30 cellular contexts compared by ENCODE assay signal in genomic region chr4:10781805-10782204, GRCh38.
DNase-seq lines count a peak whose midpoint lies in the region; ATAC-seq and TF ChIP-seq lines count a peak whose summit lies in the region.
"Had no signal": no experiment of that assay in that cellular context is flagged by ENCODE, and none has a peak within 500 bp of the region (broad histone marks: within the 10 kb centered on the region; RNA-seq: fewer than 3 reads in every experiment).

No MANE protein-coding gene starts in this region.

- no peak overlapping the region for H3K4me3 ChIP-seq in epithelial cell of esophagus (ENCODE audit: low read length)
- H3K4me3 ChIP-seq: esophagus muscularis mucosa, heart right ventricle, stomach, tibial artery had no signal

- no peaks in the 10 kb centered on the region for H3K4me1 Mint-ChIP-seq in effector memory CD8-positive, alpha-beta T cell (ENCODE audit: low read depth in 2 of 2)
- H3K4me1 Mint-ChIP-seq: activated CD8-positive, alpha-beta memory T cell treated with anti-CD3 and anti-CD28 coated beads, Interleukin-2, amount 10 ng/mL, durations not matched to agents 7 days and 5 days; B cell; CD8-positive, alpha-beta memory T cell; natural killer cell had no signal

- TF ChIP-seq CTCF in GM10266 (IDR thresholded peaks at IDR 0.05; ENCODE audit: control insufficient read depth, insufficient read depth, low read depth, missing control alignments) = no peak
- TF ChIP-seq CTCF in epithelial cell of esophagus (IDR thresholded peaks at IDR 0.05; ENCODE audit: insufficient read depth, low read depth, low read length, missing control alignments) = no peak

- no peak overlapping the region for H3K27ac Mint-ChIP-seq in effector memory CD8-positive, alpha-beta T cell
- H3K27ac Mint-ChIP-seq: activated CD8-positive, alpha-beta memory T cell treated with anti-CD3 and anti-CD28 coated beads, Interleukin-2, amount 10 ng/mL, durations not matched to agents 7 days and 5 days; activated naive CD4-positive, alpha-beta T cell treated with anti-CD3 and anti-CD28 coated beads for 36 hours; B cell; CD8-positive, alpha-beta memory T cell; natural killer cell had no signal

- H3K4me3 Mint-ChIP-seq in effector memory CD8-positive, alpha-beta T cell = no peak overlapping the region
- H3K4me3 Mint-ChIP-seq: activated CD8-positive, alpha-beta memory T cell treated with anti-CD3 and anti-CD28 coated beads, Interleukin-2, amount 10 ng/mL, durations not matched to agents 7 days and 5 days; activated naive CD4-positive, alpha-beta T cell treated with anti-CD3 and anti-CD28 coated beads for 36 hours; B cell; CD8-positive, alpha-beta memory T cell; natural killer cell had no signal

- H3K27me3 Mint-ChIP-seq in effector memory CD8-positive, alpha-beta T cell = peaks cover 0 to 23% of the 10 kb centered on the region in 2 donors
- H3K27me3 Mint-ChIP-seq: activated CD8-positive, alpha-beta memory T cell treated with anti-CD3 and anti-CD28 coated beads, Interleukin-2, amount 10 ng/mL, durations not matched to agents 7 days and 5 days; B cell had no signal

- H3K36me3 Mint-ChIP-seq in effector memory CD8-positive, alpha-beta T cell (ENCODE audit: insufficient read depth) = no peaks in the 10 kb centered on the region
- H3K36me3 Mint-ChIP-seq: activated CD8-positive, alpha-beta memory T cell treated with anti-CD3 and anti-CD28 coated beads, Interleukin-2, amount 10 ng/mL, durations not matched to agents 7 days and 5 days; CD8-positive, alpha-beta memory T cell; natural killer cell had no signal

- ATAC-seq in GM18907 (IDR thresholded peaks at IDR 0.05; ENCODE audit: unreplicated experiment) (peak; percentile 60), HG03039 (IDR thresholded peaks at IDR 0.05; ENCODE audit: unreplicated experiment) (peak; percentile 59)
- no peak for ATAC-seq in effector memory CD8-positive, alpha-beta T cell (replicated peaks)
- ATAC-seq: activated CD8-positive, alpha-beta memory T cell treated with anti-CD3 and anti-CD28 coated beads, Interleukin-2, amount 10 ng/mL, durations not matched to agents 7 days and 5 days; heart right ventricle; natural killer cell; Panc1 had no signal

- peak; percentile 25 for DNase-seq in GM10266 (ENCODE audit: extremely low spot score)
- DNase-seq in epithelial cell of esophagus (ENCODE audit: low read depth) = peak; percentile 80
- no peak for DNase-seq in effector memory CD8-positive, alpha-beta T cell
- no peak for DNase-seq in C1 segment of cervical spinal cord (lab: John Stamatoyannopoulos, UW)
- DNase-seq in activated gamma-delta T cell treated with Interleukin-2 at 50 U/mL for 16 hours = no peak
- DNase-seq: activated CD4-positive, alpha-beta T cell treated with anti-CD3 and anti-CD28 coated beads, Interleukin-2, amount 50 U/mL, for 1 hour; activated CD8-positive, alpha-beta memory T cell treated with anti-CD3 and anti-CD28 coated beads, Interleukin-2, amount 10 ng/mL, durations not matched to agents 7 days and 5 days; activated naive CD4-positive, alpha-beta T cell treated with anti-CD3 and anti-CD28 coated beads for 36 hours; activated T-cell treated with anti-CD3 and anti-CD28 coated beads, Interleukin-2, amount 50 U/mL, for 48 hours; amniotic stem cell; brain microvascular endothelial cell; CD8-positive, alpha-beta memory T cell; effector CD4-positive, alpha-beta T cell; foreskin melanocyte; H7; heart right ventricle; natural killer cell; NCI-H1694; NCI-H2171 treated with DMSO at 0.1 percent for 48 hours; NCI-H524 treated with DMSO at 0.1 percent for 48 hours; occipital lobe; SHP77 treated with DMSO at 0.1 percent for 48 hours; stomach; T-helper 9 cell; tibial artery had no signal

- peaks cover 2 to 7% of the 10 kb centered on the region in 2 donors for H3K9me3 Mint-ChIP-seq in effector memory CD8-positive, alpha-beta T cell
- H3K9me3 Mint-ChIP-seq: natural killer cell had no signal

Comparison
In these comparisons a context has a peak if more than half of its experiments do, and no peak if none do; other contexts are left out.
1. DNase-seq: peak in GM10266 (single experiment) and epithelial cell of esophagus (single experiment); none in effector memory CD8-positive, alpha-beta T cell (0 of 3), C1 segment of cervical spinal cord (0 of 14) and activated gamma-delta T cell treated with Interleukin-2 at 50 U/mL for 16 hours (single experiment).